ENCODE assay signal across 8 cellular contexts in the genomic region with DNA sequence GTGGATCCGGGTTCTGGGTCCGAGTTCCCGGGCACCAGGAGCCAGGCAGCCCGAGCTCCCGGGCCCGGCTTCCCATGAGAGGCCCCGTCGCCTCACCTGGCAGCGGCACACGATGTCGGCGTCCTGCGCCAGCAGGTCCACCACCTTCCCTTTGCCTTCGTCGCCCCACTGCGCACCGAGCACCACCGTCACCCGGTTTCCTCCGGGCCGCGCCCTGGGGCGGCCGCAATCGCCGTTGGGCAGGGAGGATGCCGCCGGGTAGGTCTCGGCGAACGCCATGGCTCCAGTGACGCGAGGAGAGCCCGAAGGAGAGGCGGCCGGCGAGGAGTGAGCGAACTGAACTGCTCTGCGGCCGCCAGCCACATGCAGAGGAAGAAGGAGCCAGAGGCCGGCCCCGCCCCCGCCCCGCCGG. TPM values are rescaled to one million over a fixed set of nuclear protein-coding genes. Genes with fewer than 3 reads are reported as not detected.
DNase-seq lines count a peak whose midpoint lies in the region; ATAC-seq and TF ChIP-seq lines count a peak whose summit lies in the region.

Gene ADSS2, minus strand, starts transcription at position 371 of the 412 bp plus-strand sequence. Its CDS starts 92 bp downstream, at position 279.

- H3K4me3 Mint-ChIP-seq in activated T-cell treated with anti-CD3 and anti-CD28 coated beads, Interleukin-2, amount 50 U/mL, for 72 hours: peak within 1 kb of the TSS; percentile 85 to 90
- peak within 1 kb of the TSS; percentile 96 for H3K4me3 Mint-ChIP-seq in glutamatergic neuron (ENCODE audit: unreplicated experiment)

- TF ChIP-seq CTCF in WI38 (IDR thresholded peaks at IDR 0.05; ENCODE audit: low read depth, low read length) (no peak), glutamatergic neuron (IDR thresholded peaks at IDR 0.05; ENCODE audit: partially characterized antibody, unreplicated experiment) (no peak)

- DNase-seq in activated T-cell treated with anti-CD3 and anti-CD28 coated beads, Interleukin-2, amount 50 U/mL, for 72 hours: no peak
- DNase-seq in activated T-cell treated with anti-CD3 and anti-CD28 coated beads, Interleukin-2, amount 50 U/mL, for 1 hour: no peak
- DNase-seq in glutamatergic neuron: no peak
- no peak for DNase-seq in skeletal muscle cell (ENCODE audit: low read depth)
- no peak for DNase-seq in activated gamma-delta T cell (lab: John Stamatoyannopoulos, UW)
- no peak for DNase-seq in NCI-H146 treated with DMSO at 0.1 percent for 48 hours (lab: John Stamatoyannopoulos, UW; ENCODE audit: unreplicated experiment)

- H3K4me1 Mint-ChIP-seq in activated T-cell treated with anti-CD3 and anti-CD28 coated beads, Interleukin-2, amount 50 U/mL, for 72 hours (ENCODE audit: low read depth): peaks cover 64% of the 10 kb centered on the region
- peaks cover 15% of the 10 kb centered on the region for H3K4me1 Mint-ChIP-seq in glutamatergic neuron (ENCODE audit: low read depth, unreplicated experiment)

- no peak for ATAC-seq in activated T-cell treated with anti-CD3 and anti-CD28 coated beads, Interleukin-2, amount 50 U/mL, for 72 hours (replicated peaks in 1 of 2)
- ATAC-seq in GM18873 (IDR thresholded peaks at IDR 0.05; ENCODE audit: low FRiP score, unreplicated experiment): no peak

- H3K36me3 Mint-ChIP-seq in activated T-cell treated with anti-CD3 and anti-CD28 coated beads, Interleukin-2, amount 50 U/mL, for 72 hours (ENCODE audit: insufficient read depth in 2 of 2): peaks cover 10 to 22% of the 10 kb centered on the region in 2 donors
- H3K36me3 Mint-ChIP-seq in glutamatergic neuron (ENCODE audit: unreplicated experiment): peaks cover 4% of the 10 kb centered on the region

- H3K9me3 Mint-ChIP-seq in activated T-cell treated with anti-CD3 and anti-CD28 coated beads, Interleukin-2, amount 50 U/mL, for 72 hours: no peaks in the 10 kb centered on the region
- peaks cover 4% of the 10 kb centered on the region for H3K9me3 Mint-ChIP-seq in glutamatergic neuron (ENCODE audit: unreplicated experiment)

- peak within 1 kb of the TSS; percentile 95 for H3K4me3 ChIP-seq in WI38 (ENCODE audit: low read depth, low read length)
- H3K4me3 ChIP-seq in skeletal muscle cell (ENCODE audit: low read depth, low read length): peak within 1 kb of the TSS; percentile 94

- peak within 1 kb of the TSS; percentile 98 for H3K27ac Mint-ChIP-seq in activated T-cell treated with anti-CD3 and anti-CD28 coated beads, Interleukin-2, amount 50 U/mL, for 72 hours
- peak within 1 kb of the TSS; percentile 93 for H3K27ac Mint-ChIP-seq in glutamatergic neuron (ENCODE audit: unreplicated experiment)

- no peaks in the 10 kb centered on the region for H3K27me3 Mint-ChIP-seq in activated T-cell treated with anti-CD3 and anti-CD28 coated beads, Interleukin-2, amount 50 U/mL, for 72 hours (ENCODE audit: low read depth)
- H3K27me3 Mint-ChIP-seq in glutamatergic neuron (ENCODE audit: unreplicated experiment): peaks cover 10% of the 10 kb centered on the region

RNA-seq across cellular contexts. Expression of gene ADSS2, which starts in this region (rescaled TPM):
- total RNA-seq in activated T-cell treated with anti-CD3 and anti-CD28 coated beads, Interleukin-2, amount 50 U/mL, for 72 hours: 10 to 100 TPM; 46.5 to 51.1 TPM
- total RNA-seq in glutamatergic neuron (ENCODE audit: unreplicated experiment): 31.9 TPM
